Comparison of ENCODE assay signal across 11 cellular contexts in genomic region chr10:15200626-15201025, GRCh38. TPM values are rescaled to one million over a fixed set of nuclear protein-coding genes. Genes with fewer than 3 reads are reported as not detected.
A peak's percentile ranks its signal among the peaks of the same experiment; 100 is the strongest.
DNase-seq lines count a peak whose midpoint lies in the region; ATAC-seq, FAIRE-seq and TF ChIP-seq lines count a peak whose summit lies in the region.
"Had no signal": no experiment of that assay in that cellular context is flagged by ENCODE, and none has a peak within 500 bp of the region (broad histone marks: within the 10 kb centered on the region; RNA-seq: fewer than 3 reads in every experiment).

No MANE protein-coding gene starts in this region.

- no peak overlapping the region for H3K27ac Mint-ChIP-seq in activated naive CD4-positive, alpha-beta T cell treated with anti-CD3 and anti-CD28 coated beads, Interleukin-2, amount 10 ng/mL, durations not matched to agents 7 days and 5 days
- H3K27ac Mint-ChIP-seq: activated naive CD4-positive, alpha-beta T cell treated with anti-CD3 and anti-CD28 coated beads, Interleukin-2, amount 50 U/mL, for 24 hours had no signal

- H3K4me1 ChIP-seq in right atrium auricular region: peaks cover 0 to 6% of the 10 kb centered on the region in 2 donors
- H3K4me1 ChIP-seq in adipocyte (ENCODE audit: control insufficient read depth, insufficient read depth, low read length): peaks cover 54% of the 10 kb centered on the region
- H3K4me1 ChIP-seq: transverse colon had no signal

- DNase-seq in Right ventricle myocardium superior (no peak), right atrium auricular region (ENCODE audit: low spot score) (no peak), adipocyte (ENCODE audit: low read depth) (peak; percentile 80), hepatic stellate cell (ENCODE audit: low spot score) (peak; percentile 76), urothelium cell line (ENCODE audit: low spot score) (peak; percentile 74), NCI-H82 (lab: John Stamatoyannopoulos, UW) (no peak), KBM-7 (no peak)
- no peak for DNase-seq in activated naive CD4-positive, alpha-beta T cell treated with anti-CD3 and anti-CD28 coated beads, Interleukin-2, amount 10 ng/mL, durations not matched to agents 7 days and 5 days
- DNase-seq: transverse colon had no signal

- CTCF ChIA-PET in activated naive CD4-positive, alpha-beta T cell treated with anti-CD3 and anti-CD28 coated beads, Interleukin-2, amount 10 ng/mL, durations not matched to agents 7 days and 5 days (lab: Charles Lee): interaction anchor here (1.0 kb wide), 1 partner anchor 33 kb away, joined by 3 read pairs; no protein-coding TSS in a partner anchor

- no peak overlapping the region for H3K27ac ChIP-seq in right atrium auricular region
- H3K27ac ChIP-seq: transverse colon had no signal

- H3K27me3 Mint-ChIP-seq in activated naive CD4-positive, alpha-beta T cell treated with anti-CD3 and anti-CD28 coated beads, Interleukin-2, amount 10 ng/mL, durations not matched to agents 7 days and 5 days: no peaks in the 10 kb centered on the region
- H3K27me3 Mint-ChIP-seq: activated naive CD4-positive, alpha-beta T cell treated with anti-CD3 and anti-CD28 coated beads, Interleukin-2, amount 50 U/mL, for 24 hours had no signal

- FAIRE-seq in urothelium cell line (lab: Jason Lieb, UNC): no peak
- FAIRE-seq: A204.1 had no signal

- H3K27me3 ChIP-seq in right atrium auricular region: no peaks in the 10 kb centered on the region
- H3K27me3 ChIP-seq in adipocyte (replicated peaks; ENCODE audit: control insufficient read depth, insufficient read depth, low read length): no peaks in the 10 kb centered on the region
- H3K27me3 ChIP-seq: transverse colon had no signal

- H3K36me3 ChIP-seq in right atrium auricular region: no peaks in the 10 kb centered on the region
- no peaks in the 10 kb centered on the region for H3K36me3 ChIP-seq in adipocyte (ENCODE audit: control insufficient read depth, insufficient read depth, low read length, severe bottlenecking)
- H3K36me3 ChIP-seq: transverse colon had no signal

- H3K9me3 ChIP-seq in right atrium auricular region: no peaks in the 10 kb centered on the region
- H3K9me3 ChIP-seq in adipocyte (ENCODE audit: control insufficient read depth, low read length): no peaks in the 10 kb centered on the region
- H3K9me3 ChIP-seq: transverse colon had no signal

- no peaks in the 10 kb centered on the region for H3K9me3 Mint-ChIP-seq in activated naive CD4-positive, alpha-beta T cell treated with anti-CD3 and anti-CD28 coated beads, Interleukin-2, amount 10 ng/mL, durations not matched to agents 7 days and 5 days
- H3K9me3 Mint-ChIP-seq: activated naive CD4-positive, alpha-beta T cell treated with anti-CD3 and anti-CD28 coated beads, Interleukin-2, amount 50 U/mL, for 24 hours had no signal

- intact Hi-C loops in Right ventricle myocardium superior (cut with DNase I): no loop called here

- peak overlapping the region; percentile 28 for H3K9ac ChIP-seq in adipocyte (ENCODE audit: low read length)

- peaks cover 22% of the 10 kb centered on the region for H3K36me3 Mint-ChIP-seq in activated naive CD4-positive, alpha-beta T cell treated with anti-CD3 and anti-CD28 coated beads, Interleukin-2, amount 10 ng/mL, durations not matched to agents 7 days and 5 days
- H3K36me3 Mint-ChIP-seq: activated naive CD4-positive, alpha-beta T cell treated with anti-CD3 and anti-CD28 coated beads, Interleukin-2, amount 50 U/mL, for 24 hours had no signal

- in situ Hi-C loops in KBM-7 (cut with MboI; ENCODE audit: low pct_unique_long_range_greater_than_20kb, low sequenced_read_pairs): no loop called here

- H3K4me3 Mint-ChIP-seq in activated naive CD4-positive, alpha-beta T cell treated with anti-CD3 and anti-CD28 coated beads, Interleukin-2, amount 10 ng/mL, durations not matched to agents 7 days and 5 days: no peak overlapping the region
- H3K4me3 Mint-ChIP-seq: activated naive CD4-positive, alpha-beta T cell treated with anti-CD3 and anti-CD28 coated beads, Interleukin-2, amount 50 U/mL, for 24 hours had no signal

- TF ChIP-seq CTCF in right atrium auricular region (IDR thresholded peaks at IDR 0.05): no peak

- peak; percentile 48 for ATAC-seq in Right ventricle myocardium superior (ENCODE audit: poor library complexity)

- H3K4me1 Mint-ChIP-seq in activated naive CD4-positive, alpha-beta T cell treated with anti-CD3 and anti-CD28 coated beads, Interleukin-2, amount 10 ng/mL, durations not matched to agents 7 days and 5 days: peaks cover 69% of the 10 kb centered on the region

- no peak overlapping the region for H3K4me3 ChIP-seq in right atrium auricular region
- peak overlapping the region; percentile 52 for H3K4me3 ChIP-seq in adipocyte (ENCODE audit: low read length)
- H3K4me3 ChIP-seq: transverse colon had no signal

RNA-seq across cellular contexts. Expression of gene NMT2, which starts 32.1 kb away (rescaled TPM):
- total RNA-seq in Right ventricle myocardium superior (14.6 TPM), right atrium auricular region (10 to 100 TPM in 1 of 2 donors, 1 to 10 TPM in 1; 9.7 to 10.5 TPM)

Comparison
In these comparisons a context has a peak if more than half of its experiments do, and no peak if none do; other contexts are left out.
1. DNase-seq: peak in adipocyte (single experiment), hepatic stellate cell (single experiment) and urothelium cell line (single experiment); none in Right ventricle myocardium superior (single experiment), right atrium auricular region (single experiment), NCI-H82 (single experiment), activated naive CD4-positive, alpha-beta T cell treated with anti-CD3 and anti-CD28 coated beads, Interleukin-2, amount 10 ng/mL, durations not matched to agents 7 days and 5 days (single experiment) and KBM-7 (single experiment).